In genomic region chr15:58227706-58228543, GRCh38 we compare ENCODE assay signal across 7 cellular contexts.
DNase-seq lines count a peak whose midpoint lies in the region; ATAC-seq and TF ChIP-seq lines count a peak whose summit lies in the region.

No MANE protein-coding gene starts in this region.

- ATAC-seq in GM19463 (IDR thresholded peaks at IDR 0.05; ENCODE audit: unreplicated experiment), result no peak

- no peak overlapping the region for H2AFZ ChIP-seq in smooth muscle cell (ENCODE audit: low read depth)

- H3K4me1 ChIP-seq in smooth muscle cell (ENCODE audit: low read depth), result peaks cover 14% of the 10 kb centered on the region

- H3K27me3 ChIP-seq in smooth muscle cell (ENCODE audit: low read depth), result no peaks in the 10 kb centered on the region

- H3F3A ChIP-seq in smooth muscle cell (ENCODE audit: low read depth), result no peaks in the 10 kb centered on the region

- DNase-seq in NCI-H1436 (lab: John Stamatoyannopoulos, UW), result peak; percentile 77
- peak; percentile 9 for DNase-seq in T-helper 22 cell (ENCODE audit: low read depth)
- peak; percentile 73 for DNase-seq in astrocyte of the cerebellum (ENCODE audit: low read depth)
- peak; percentile 43 for DNase-seq in hepatic stellate cell (ENCODE audit: low spot score)
- DNase-seq in smooth muscle cell (lab: John Stamatoyannopoulos, UW; ENCODE audit: unreplicated experiment), result no peak

- TF ChIP-seq CTCF in GM12872 (IDR thresholded peaks at IDR 0.05; ENCODE audit: insufficient read depth, low read depth, low read length) (peak; percentile 76), astrocyte of the cerebellum (IDR thresholded peaks at IDR 0.05; ENCODE audit: low read depth, low read length, missing control alignments) (peak; percentile 84), smooth muscle cell (IDR thresholded peaks at IDR 0.05; ENCODE audit: borderline replicate concordance, insufficient read depth, poor library complexity, severe bottlenecking) (peak; percentile 98)

- H3K36me3 ChIP-seq in smooth muscle cell (ENCODE audit: low read depth), result no peaks in the 10 kb centered on the region

- no peak overlapping the region for H3K4me3 ChIP-seq in astrocyte of the cerebellum (ENCODE audit: low read depth, low read length)
- no peak overlapping the region for H3K4me3 ChIP-seq in smooth muscle cell

- H3K9ac ChIP-seq in smooth muscle cell (ENCODE audit: low read depth), result no peak overlapping the region

- H3K79me2 ChIP-seq in smooth muscle cell (ENCODE audit: low read depth), result no peaks in the 10 kb centered on the region

- H3K4me2 ChIP-seq in smooth muscle cell, result peak overlapping the region; percentile 76

- 31% methylated on average over 8 of the region's 8 CpGs for WGBS in smooth muscle cell (ENCODE audit: low lambda C conversion rate)

- in situ Hi-C loops in astrocyte of the cerebellum (cut with HindIII; ENCODE audit: low sequenced_read_pairs), result no loop called here

- no peaks in the 10 kb centered on the region for H3K9me3 ChIP-seq in smooth muscle cell (replicated peaks; ENCODE audit: low read depth)

- no peaks in the 10 kb centered on the region for H4K20me1 ChIP-seq in smooth muscle cell (ENCODE audit: low read depth)

- H3K27ac ChIP-seq in smooth muscle cell (ENCODE audit: low read depth), result peak overlapping the region; percentile 19
